Comparison of ENCODE assay signal across 26 cellular contexts in the genomic region with DNA sequence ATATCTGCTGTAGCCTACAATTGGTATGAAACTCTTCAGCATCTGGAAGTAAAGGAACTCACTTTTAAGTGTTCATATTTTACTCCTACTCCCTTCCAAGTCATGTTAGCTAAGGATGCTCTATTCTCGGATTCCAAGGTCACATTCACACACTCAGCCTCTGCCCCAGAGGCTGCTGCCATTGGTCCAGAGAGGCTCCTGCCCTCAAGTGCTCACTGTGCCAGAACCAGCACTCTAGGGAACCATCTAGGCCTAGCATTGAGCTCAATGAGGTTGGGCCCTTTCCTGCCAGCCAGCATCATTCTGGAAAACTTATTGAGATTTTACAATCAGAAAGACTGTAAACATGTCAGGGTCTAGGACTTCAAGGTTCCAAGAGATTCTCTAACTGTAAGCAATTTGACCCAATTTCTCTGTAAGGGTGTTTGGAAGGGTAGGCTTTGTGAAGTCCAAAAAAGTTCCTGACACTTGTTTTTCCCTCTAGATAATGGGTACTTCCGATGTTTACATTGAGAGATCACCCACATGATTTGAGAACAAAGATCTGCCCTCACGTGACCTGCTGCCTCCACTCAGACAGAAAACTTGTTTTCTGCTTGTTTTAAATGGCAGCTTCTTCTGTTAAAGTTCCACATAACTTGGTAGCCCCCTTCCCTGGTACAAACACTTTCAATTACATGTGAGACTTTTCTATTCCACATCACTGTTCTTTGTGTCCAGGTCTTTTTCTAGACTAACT.
"Had no signal": no experiment of that assay in that cellular context is flagged by ENCODE, and none has a peak within 500 bp of the region (broad histone marks: within the 10 kb centered on the region; RNA-seq: fewer than 3 reads in every experiment).

No MANE protein-coding gene starts in this region.

- H3K27me3 ChIP-seq: hepatocyte, neural progenitor cell, right atrium auricular region, transverse colon, upper lobe of left lung had no signal

- DNase-seq: heart right ventricle; islet precursor cell; left ventricle myocardium inferior; mesendoderm; naive B cell; natural killer cell; nephron progenitor cell; occipital lobe; stimulated activated CD4-positive, alpha-beta T cell treated with anti-CD3 and anti-CD28 coated beads, Interleukin-12 subunit alpha, Interleukin-12 subunit beta, amount 100 ng/mL, for 4 hours; stimulated activated CD4-positive, alpha-beta T cell treated with anti-CD3 and anti-CD28 coated beads, Interleukin-15, amount 100 ng/mL, for 24 hours; stimulated activated CD4-positive, alpha-beta T cell treated with anti-CD3 and anti-CD28 coated beads, Interleukin-2, amount 100 ng/mL, for 24 hours; stimulated activated CD4-positive, alpha-beta T cell treated with anti-CD3 and anti-CD28 coated beads, Interleukin-4, amount 100 ng/mL, for 1 hour; stimulated activated naive CD4-positive, alpha-beta T cell treated with Interleukin-2 at 50 U/mL for 16 hours; stimulated activated naive CD8-positive, alpha-beta T cell treated with anti-CD3 and anti-CD28 coated beads, Interleukin-15, amount 100 ng/mL, for 72 hours; substantia nigra; transverse colon; upper lobe of left lung had no signal

- H3K4me1 ChIP-seq: heart right ventricle, left ventricle myocardium inferior, neural progenitor cell, right atrium auricular region, upper lobe of left lung had no signal

- H3K9ac ChIP-seq: neural progenitor cell had no signal

- H2AFZ ChIP-seq: hepatocyte, neural progenitor cell had no signal

- H3K36me3 ChIP-seq: heart right ventricle, left ventricle myocardium inferior, neural progenitor cell, neutrophil, right atrium auricular region, transverse colon, upper lobe of left lung had no signal

- H3K27ac Mint-ChIP-seq: mesothelial cell of epicardium; naive B cell; natural killer cell; nephron progenitor cell; neural progenitor cell; progenitor cell of endocrine pancreas; stimulated activated naive CD8-positive, alpha-beta T cell treated with anti-CD3 and anti-CD28 coated beads, Interleukin-15, amount 100 ng/mL, for 72 hours had no signal

- H3K4me3 Mint-ChIP-seq: mesothelial cell of epicardium; naive B cell; natural killer cell; nephron progenitor cell; neural progenitor cell; stimulated activated naive CD8-positive, alpha-beta T cell treated with anti-CD3 and anti-CD28 coated beads, Interleukin-15, amount 100 ng/mL, for 72 hours had no signal

- H3K27ac ChIP-seq: heart right ventricle, hepatocyte, left ventricle myocardium inferior, neural progenitor cell, neutrophil, right atrium auricular region, skin epidermis, upper lobe of left lung had no signal

- H3K4me3 ChIP-seq: heart right ventricle, hepatocyte, left ventricle myocardium inferior, lung, neural progenitor cell, right atrium auricular region, skin epidermis, transverse colon, upper lobe of left lung had no signal

- H3K9me3 ChIP-seq: neutrophil, transverse colon, upper lobe of left lung had no signal

- H3K4me2 ChIP-seq: hepatocyte, neural progenitor cell had no signal

- H3K9me3 Mint-ChIP-seq: natural killer cell; nephron progenitor cell; neural progenitor cell; stimulated activated naive CD8-positive, alpha-beta T cell treated with anti-CD3 and anti-CD28 coated beads, Interleukin-15, amount 100 ng/mL, for 72 hours had no signal

- H3K4me1 Mint-ChIP-seq: naive B cell; natural killer cell; nephron progenitor cell; neural progenitor cell; stimulated activated naive CD8-positive, alpha-beta T cell treated with anti-CD3 and anti-CD28 coated beads, Interleukin-15, amount 100 ng/mL, for 72 hours had no signal

- H3K27me3 Mint-ChIP-seq: progenitor cell of endocrine pancreas had no signal

- H3K79me2 ChIP-seq: hepatocyte had no signal

- ATAC-seq: heart right ventricle; natural killer cell; sciatic nerve; stimulated activated naive CD8-positive, alpha-beta T cell treated with anti-CD3 and anti-CD28 coated beads, Interleukin-15, amount 100 ng/mL, for 72 hours had no signal

- H3K36me3 Mint-ChIP-seq: mesothelial cell of epicardium, natural killer cell, neural progenitor cell had no signal
